Comparison of ENCODE assay signal across 20 cellular contexts in the genomic region with DNA sequence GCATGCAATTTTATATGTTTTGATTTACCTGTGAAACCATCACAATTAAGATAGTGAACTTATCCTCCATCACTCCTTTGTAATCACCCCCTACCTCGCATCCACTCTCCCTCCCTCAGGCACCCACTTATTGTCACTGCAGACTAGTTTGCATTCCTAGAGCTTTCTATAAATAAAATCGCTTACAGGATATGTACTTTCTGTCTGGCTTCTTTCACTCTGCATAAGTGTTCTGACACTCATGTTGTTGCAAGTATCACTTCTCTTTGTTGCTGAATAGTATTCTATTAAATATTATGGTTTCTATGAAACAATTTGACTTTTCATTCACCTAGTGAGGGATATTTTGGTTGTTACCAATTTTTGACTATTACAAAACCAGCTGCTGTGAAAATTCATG.
DNase-seq lines count a peak whose midpoint lies in the region; ATAC-seq and TF ChIP-seq lines count a peak whose summit lies in the region.
"Had no signal": no experiment of that assay in that cellular context is flagged by ENCODE, and none has a peak within 500 bp of the region (broad histone marks: within the 10 kb centered on the region; RNA-seq: fewer than 3 reads in every experiment).

No MANE protein-coding gene starts in this region.

- ATAC-seq in GM19025 (IDR thresholded peaks at IDR 0.05; ENCODE audit: low read depth, unreplicated experiment) (peak; percentile 56), GM21717 (IDR thresholded peaks at IDR 0.05; ENCODE audit: unreplicated experiment) (peak; percentile 85), HG03175 (IDR thresholded peaks at IDR 0.05; ENCODE audit: unreplicated experiment) (peak; percentile 67)
- ATAC-seq: activated naive CD4-positive, alpha-beta T cell treated with anti-CD3 and anti-CD28 coated beads, Interleukin-2, amount 50 U/mL, for 72 hours; GM23338 had no signal

- peak; percentile 18 for DNase-seq in GM12865 (ENCODE audit: low read depth)
- DNase-seq in SKM-1 (lab: John Stamatoyannopoulos, UW; ENCODE audit: unreplicated experiment) = no peak
- no peak for DNase-seq in stimulated activated CD4-positive, alpha-beta T cell treated with anti-CD3 and anti-CD28 coated beads, Interleukin-4, amount 100 ng/mL, for 1 hour
- no peak for DNase-seq in NCI-H2227 treated with DMSO at 0.1 percent for 48 hours (lab: John Stamatoyannopoulos, UW)
- no peak for DNase-seq in DMS114 treated with DMSO at 0.1 percent for 48 hours (lab: John Stamatoyannopoulos, UW; ENCODE audit: unreplicated experiment)
- DNase-seq: activated CD4-positive, alpha-beta T cell treated with anti-CD3 and anti-CD28 coated beads for 1 hour; activated CD8-positive, alpha-beta memory T cell treated with anti-CD3 and anti-CD28 coated beads, Interleukin-2, amount 50 U/mL, for 4 hours; brain microvascular endothelial cell; esophagus squamous epithelium; head of caudate nucleus; islet precursor cell; NCI-H82; retina; T-helper 2 cell; tibial artery had no signal

- no peak for TF ChIP-seq CTCF in GM12865 (IDR thresholded peaks at IDR 0.05; ENCODE audit: insufficient read depth, low read depth, low read length, missing control alignments)

- no peak overlapping the region for H3K4me3 ChIP-seq in GM12865 (ENCODE audit: low read depth, low read length)
- H3K4me3 ChIP-seq: esophagus squamous epithelium, GM23338, tibial artery had no signal
